In the genomic region with DNA sequence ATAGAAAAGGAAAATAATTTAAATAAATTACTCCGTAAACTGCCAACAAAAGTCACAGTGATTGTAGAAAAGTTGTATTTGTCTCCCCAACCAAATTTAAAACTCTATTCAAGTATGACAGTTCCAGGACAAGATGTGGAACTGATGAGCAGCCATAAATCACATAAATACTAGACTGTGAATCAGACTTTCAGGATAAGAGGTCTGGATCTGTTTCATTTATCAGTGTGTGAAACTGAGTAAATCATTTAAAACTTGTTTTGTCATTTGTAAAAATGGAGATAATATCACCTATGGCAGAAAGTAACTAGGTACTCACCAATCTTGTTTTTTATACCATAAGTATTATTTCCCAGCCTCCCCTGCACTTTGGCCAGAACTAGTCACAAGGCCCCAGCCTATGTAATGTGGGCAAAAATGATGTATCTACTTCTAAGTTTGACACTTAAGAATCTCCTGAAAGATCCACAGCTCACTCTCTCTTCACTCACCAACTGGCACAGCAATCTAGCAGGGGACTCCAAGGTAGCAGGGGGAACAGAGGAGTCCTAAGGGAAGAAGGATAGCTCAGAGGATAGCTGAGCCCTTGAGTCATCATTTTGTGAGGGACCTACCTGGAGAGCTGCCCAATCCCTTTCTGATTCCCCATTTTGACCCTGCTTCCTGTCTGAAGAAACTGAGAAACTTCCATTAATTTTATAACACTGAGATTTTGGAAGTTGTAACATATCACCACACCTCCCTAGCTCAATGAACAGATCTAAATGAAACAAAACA, we compare ENCODE assay signal across 19 cellular contexts. TPM values are rescaled to one million over a fixed set of nuclear protein-coding genes. Genes with fewer than 3 reads are reported as not detected.
DNase-seq lines count a peak whose midpoint lies in the region; ATAC-seq and TF ChIP-seq lines count a peak whose summit lies in the region.
"Had no signal": no experiment of that assay in that cellular context is flagged by ENCODE, and none has a peak within 500 bp of the region (broad histone marks: within the 10 kb centered on the region; RNA-seq: fewer than 3 reads in every experiment).

No MANE protein-coding gene starts in this region.

- peaks cover 27% of the 10 kb centered on the region for H3K36me3 Mint-ChIP-seq in activated T-helper 1 cell treated with anti-CD3 and anti-CD28 coated beads, Interleukin-12 subunit alpha, Interleukin-12 subunit beta, Interleukin-2, Interleukin-4 antibody, amounts not matched to agents 30 ng/mL and 10 ng/mL and 1 ng/mL, durations not matched to agents 14 hours and 24 hours and 36 hours (ENCODE audit: low read depth)

- TF ChIP-seq CTCF in epithelial cell of esophagus (IDR thresholded peaks at IDR 0.05; ENCODE audit: insufficient read depth, low read depth, low read length, missing control alignments), result no peak

- H3K4me3 ChIP-seq in epithelial cell of esophagus (ENCODE audit: low read length), result no peak overlapping the region
- H3K4me3 ChIP-seq: BLaER1 treated with 17β-estradiol and CSF1 and Interleukin-3, amounts not matched to agents 10 nM and 100 nM; dorsolateral prefrontal cortex; esophagus squamous epithelium; left ventricle myocardium inferior had no signal

- peaks cover 6% of the 10 kb centered on the region for H3K4me1 Mint-ChIP-seq in activated T-helper 1 cell treated with anti-CD3 and anti-CD28 coated beads, Interleukin-12 subunit alpha, Interleukin-12 subunit beta, Interleukin-2, Interleukin-4 antibody, amounts not matched to agents 30 ng/mL and 10 ng/mL and 1 ng/mL, durations not matched to agents 14 hours and 24 hours and 36 hours (ENCODE audit: low read depth)

- intact Hi-C loops in activated T-helper 1 cell treated with anti-CD3 and anti-CD28 coated beads, Interleukin-12 subunit alpha, Interleukin-12 subunit beta, Interleukin-2, Interleukin-4 antibody, amounts not matched to agents 30 ng/mL and 10 ng/mL and 1 ng/mL, durations not matched to agents 14 hours and 24 hours and 36 hours (cut with micrococcal nuclease), result no loop called here

- no peaks in the 10 kb centered on the region for H3K27me3 Mint-ChIP-seq in activated T-helper 1 cell treated with anti-CD3 and anti-CD28 coated beads, Interleukin-12 subunit alpha, Interleukin-12 subunit beta, Interleukin-2, Interleukin-4 antibody, amounts not matched to agents 30 ng/mL and 10 ng/mL and 1 ng/mL, durations not matched to agents 14 hours and 24 hours and 36 hours (ENCODE audit: insufficient read depth)

- peak; percentile 5 for DNase-seq in ACHN
- peak; percentile 67 for DNase-seq in EL
- peak; percentile 17 for DNase-seq in NCI-H69 (lab: John Stamatoyannopoulos, UW)
- DNase-seq in epithelial cell of esophagus (ENCODE audit: low read depth), result peak; percentile 30
- no peak for DNase-seq in NCI-H2171 (lab: John Stamatoyannopoulos, UW)
- no peak for DNase-seq in activated T-helper 1 cell treated with anti-CD3 and anti-CD28 coated beads, Interleukin-12 subunit alpha, Interleukin-12 subunit beta, Interleukin-2, Interleukin-4 antibody, amounts not matched to agents 30 ng/mL and 10 ng/mL and 1 ng/mL, durations not matched to agents 14 hours and 24 hours and 36 hours (ENCODE audit: low spot score)
- no peak for DNase-seq in T-helper 1 cell
- DNase-seq: anterior cingulate cortex, DMS 273 treated with DMSO at 0.1 percent for 48 hours, dorsolateral prefrontal cortex, esophagus squamous epithelium, H7, left ventricle myocardium inferior, NCI-H1930, NCI-H524 treated with DMSO at 0.1 percent for 48 hours, posterior cingulate gyrus had no signal

- in situ Hi-C loops in ACHN (cut with HindIII; ENCODE audit: low pct_ligation_motif_present, low pct_unique_long_range_greater_than_20kb, low sequenced_read_pairs), result no loop called here

- no peak overlapping the region for H3K27ac Mint-ChIP-seq in activated T-helper 1 cell treated with anti-CD3 and anti-CD28 coated beads, Interleukin-12 subunit alpha, Interleukin-12 subunit beta, Interleukin-2, Interleukin-4 antibody, amounts not matched to agents 30 ng/mL and 10 ng/mL and 1 ng/mL, durations not matched to agents 14 hours and 24 hours and 36 hours

- no peak for ATAC-seq in HG03095 (IDR thresholded peaks at IDR 0.05; ENCODE audit: unreplicated experiment)
- ATAC-seq: Panc1 had no signal

- H3K4me3 Mint-ChIP-seq in activated T-helper 1 cell treated with anti-CD3 and anti-CD28 coated beads, Interleukin-12 subunit alpha, Interleukin-12 subunit beta, Interleukin-2, Interleukin-4 antibody, amounts not matched to agents 30 ng/mL and 10 ng/mL and 1 ng/mL, durations not matched to agents 14 hours and 24 hours and 36 hours, result no peak overlapping the region

- no peaks in the 10 kb centered on the region for H3K9me3 Mint-ChIP-seq in activated T-helper 1 cell treated with anti-CD3 and anti-CD28 coated beads, Interleukin-12 subunit alpha, Interleukin-12 subunit beta, Interleukin-2, Interleukin-4 antibody, amounts not matched to agents 30 ng/mL and 10 ng/mL and 1 ng/mL, durations not matched to agents 14 hours and 24 hours and 36 hours

RNA-seq across cellular contexts. Expression of a gene that starts 31.6 kb away (rescaled TPM):
- 26.6 and 28.4 TPM in 2 replicates for total RNA-seq in activated T-helper 1 cell treated with anti-CD3 and anti-CD28 coated beads, Interleukin-12 subunit alpha, Interleukin-12 subunit beta, Interleukin-2, Interleukin-4 antibody, amounts not matched to agents 30 ng/mL and 10 ng/mL and 1 ng/mL, durations not matched to agents 14 hours and 24 hours and 36 hours

Comparison
In these comparisons a context has a peak if more than half of its experiments do, and no peak if none do; other contexts are left out.
1. DNase-seq: peak in ACHN (single experiment), EL (single experiment), NCI-H69 (single experiment) and epithelial cell of esophagus (single experiment); none in NCI-H2171 (single experiment), activated T-helper 1 cell treated with anti-CD3 and anti-CD28 coated beads, Interleukin-12 subunit alpha, Interleukin-12 subunit beta, Interleukin-2, Interleukin-4 antibody, amounts not matched to agents 30 ng/mL and 10 ng/mL and 1 ng/mL, durations not matched to agents 14 hours and 24 hours and 36 hours (single experiment) and T-helper 1 cell (0 of 5).